ENCODE assay signal across 22 cellular contexts in genomic region chr14:24055971-24056799, GRCh38. TPM values are rescaled to one million over a fixed set of nuclear protein-coding genes. Genes with fewer than 3 reads are reported as not detected.
DNase-seq lines count a peak whose midpoint lies in the region; ATAC-seq, FAIRE-seq and TF ChIP-seq lines count a peak whose summit lies in the region.
"Had no signal": no experiment of that assay in that cellular context is flagged by ENCODE, and none has a peak within 500 bp of the region (broad histone marks: within the 10 kb centered on the region; RNA-seq: fewer than 3 reads in every experiment).

No MANE protein-coding gene starts in this region.

- no peak for DNase-seq in HepG2 (ENCODE audit: low spot score)
- no peak for DNase-seq in right lobe of liver
- peak; percentile 26 for DNase-seq in H7
- no peak for DNase-seq in glutamatergic neuron
- no peak for DNase-seq in stimulated activated effector memory CD8-positive, alpha-beta T cell treated with anti-CD3 and anti-CD28 coated beads, Interleukin-12 subunit alpha, Interleukin-12 subunit beta, amount 100 ng/mL, for 72 hours (ENCODE audit: low spot score in 2 of 2)
- no peak for DNase-seq in amygdala (lab: John Stamatoyannopoulos, UW)
- DNase-seq in activated CD4-positive, alpha-beta T cell treated with anti-CD3 and anti-CD28 coated beads for 48 hours, result no peak
- DNase-seq: CD4-positive, CD25-positive, alpha-beta regulatory T cell; DMS53; EL; HFFc6; MV-4-11; NCI-H1417; NCI-H187; NCI-H345; NCI-H524 treated with DMSO at 0.1 percent for 48 hours had no signal

- no peaks in the 10 kb centered on the region for H3K36me3 ChIP-seq in HepG2 (replicated peaks in 1 of 2; ENCODE audit: control insufficient read depth in 1 of 2, insufficient read depth in 2 of 2, low read length in 2 of 2)
- H3K36me3 ChIP-seq in right lobe of liver, result no peaks in the 10 kb centered on the region
- no peaks in the 10 kb centered on the region; the same call in 1 of the 2 replicates for H3K36me3 ChIP-seq in H7 (replicated peaks; ENCODE audit: control insufficient read depth, insufficient read depth, low read length)

- intact Hi-C loops in HepG2 (cut with micrococcal nuclease; ENCODE audit: unreplicated experiment), result no loop called here
- intact Hi-C loops in right lobe of liver (cut with DNase I), result loop anchor here (5.0 kb wide), 1 partner anchor 36 kb away; the partner anchor contains the start of gene PCK2 (in 2 of the 2)

- H3K9me3 Mint-ChIP-seq in glutamatergic neuron (ENCODE audit: unreplicated experiment), result peaks cover 19% of the 10 kb centered on the region
- H3K9me3 Mint-ChIP-seq in stimulated activated effector memory CD8-positive, alpha-beta T cell treated with anti-CD3 and anti-CD28 coated beads, Interleukin-12 subunit alpha, Interleukin-12 subunit beta, amount 100 ng/mL, for 72 hours, result no peaks in the 10 kb centered on the region
- H3K9me3 Mint-ChIP-seq: CD4-positive, CD25-positive, alpha-beta regulatory T cell; HFFc6 had no signal

- H3K27ac Mint-ChIP-seq in glutamatergic neuron (ENCODE audit: unreplicated experiment), result peak overlapping the region; percentile 55
- peak overlapping the region; percentile 82 for H3K27ac Mint-ChIP-seq in stimulated activated effector memory CD8-positive, alpha-beta T cell treated with anti-CD3 and anti-CD28 coated beads, Interleukin-12 subunit alpha, Interleukin-12 subunit beta, amount 100 ng/mL, for 72 hours
- H3K27ac Mint-ChIP-seq: CD4-positive, CD25-positive, alpha-beta regulatory T cell; HFFc6 had no signal

- H3K4me3 Mint-ChIP-seq in glutamatergic neuron (ENCODE audit: unreplicated experiment), result no peak overlapping the region
- no peak overlapping the region for H3K4me3 Mint-ChIP-seq in stimulated activated effector memory CD8-positive, alpha-beta T cell treated with anti-CD3 and anti-CD28 coated beads, Interleukin-12 subunit alpha, Interleukin-12 subunit beta, amount 100 ng/mL, for 72 hours
- H3K4me3 Mint-ChIP-seq: CD4-positive, CD25-positive, alpha-beta regulatory T cell; HFFc6 had no signal

- H3K27ac ChIP-seq in HepG2 (ENCODE audit: extremely low read length, insufficient read depth, low read length) (no peak overlapping the region), right lobe of liver (no peak overlapping the region)
- H3K27ac ChIP-seq: KMS-11 had no signal

- H4K20me1 ChIP-seq in HepG2 (ENCODE audit: insufficient read depth, low read length), result no peaks in the 10 kb centered on the region

- 14% methylated on average over 10 of the region's 10 CpGs for WGBS in HepG2 (ENCODE audit: low lambda C conversion rate)
- WGBS in right lobe of liver (ENCODE audit: insufficient coverage, low coverage, low lambda C conversion rate, missing lambda C conversion rate), result 65% methylated on average over 4 of the region's 10 CpGs

- no peak overlapping the region for H2AFZ ChIP-seq in HepG2 (ENCODE audit: low read length)

- H3K9me3 ChIP-seq in HepG2 (ENCODE audit: low read length), result no peaks in the 10 kb centered on the region
- no peaks in the 10 kb centered on the region for H3K9me3 ChIP-seq in right lobe of liver

- peaks cover 20 to 67% of the 10 kb centered on the region in 2 experiments for H3K27me3 ChIP-seq in HepG2 (ENCODE audit: control insufficient read depth in 1 of 2, insufficient read depth in 2 of 2, low read length in 2 of 2)
- H3K27me3 ChIP-seq in right lobe of liver, result no peaks in the 10 kb centered on the region
- H3K27me3 ChIP-seq in H7 (ENCODE audit: control insufficient read depth, insufficient read depth, low read length), result peaks cover 3% of the 10 kb centered on the region; the same call in 1 of the 2 replicates

- H3K27me3 Mint-ChIP-seq in glutamatergic neuron (ENCODE audit: unreplicated experiment), result peaks cover 19% of the 10 kb centered on the region

- no peak overlapping the region for H3K4me2 ChIP-seq in HepG2 (ENCODE audit: low read depth, low read length)
- H3K4me2 ChIP-seq: KMS-11 had no signal

- no peak for ATAC-seq in HepG2
- ATAC-seq in right lobe of liver, result no peak
- no peak for ATAC-seq in stimulated activated effector memory CD8-positive, alpha-beta T cell treated with anti-CD3 and anti-CD28 coated beads, Interleukin-12 subunit alpha, Interleukin-12 subunit beta, amount 100 ng/mL, for 72 hours
- ATAC-seq in GM19023 (IDR thresholded peaks at IDR 0.05; ENCODE audit: unreplicated experiment), result no peak

- H3K79me2 ChIP-seq in HepG2 (ENCODE audit: insufficient read depth, low read length), result no peaks in the 10 kb centered on the region

- in situ Hi-C loops in HepG2 (cut with HindIII; ENCODE audit: extremely low pct_ligation_motif_present, low pct_unique_long_range_greater_than_20kb), result loop anchor here (5.0 kb wide), 2 partner anchors 36 to 106 kb away; partner anchors contain the start of genes IRF9 and PCK2

- TF ChIP-seq CTCF in HepG2 (CRISPR knock-in tag; IDR thresholded peaks at IDR 0.05) (no peak), right lobe of liver (IDR thresholded peaks at IDR 0.05) (no peak), glutamatergic neuron (IDR thresholded peaks at IDR 0.05; ENCODE audit: partially characterized antibody, unreplicated experiment) (no peak)

- CTCF ChIA-PET in HepG2 (lab: Yijun Ruan, JAX; ENCODE audit: low intra/inter-chr PET ratio, low total read pairs), result interaction anchor here (4.4 to 5.4 kb wide), 2 partner anchors 34 to 52 kb away, joined by 86 to 109 read pairs; no protein-coding TSS in a partner anchor

- H3K4me1 ChIP-seq in HepG2 (ENCODE audit: insufficient read depth, low read length) (peaks cover 48% of the 10 kb centered on the region), right lobe of liver (peaks cover 0 to 36% (median 9%) of the 10 kb centered on the region in 4 donors)

- TF ChIP-seq EP300 in HepG2 (IDR thresholded peaks at IDR 0.05; ENCODE audit: low read depth in 2 of 2, low read length in 2 of 2), result no peak
- no peak for TF ChIP-seq EP300 in HepG2 (CRISPR knock-in tag; IDR thresholded peaks at IDR 0.05; ENCODE audit: borderline replicate concordance)

- TF ChIP-seq POLR2A in HepG2 (IDR thresholded peaks at IDR 0.05; ENCODE audit: insufficient read depth in 1 of 2, low read depth in 2 of 2, low read length in 2 of 2) (no peak), right lobe of liver (IDR thresholded peaks at IDR 0.05) (no peak)

- no peak for FAIRE-seq in HepG2 (lab: Jason Lieb, UNC)

- no TSS peak for BruUV-seq in HepG2 (replicated peaks; lab: Mats Ljungman, UMichigan)

- no peaks in the 10 kb centered on the region for H3K36me3 Mint-ChIP-seq in glutamatergic neuron (ENCODE audit: unreplicated experiment)
- H3K36me3 Mint-ChIP-seq in stimulated activated effector memory CD8-positive, alpha-beta T cell treated with anti-CD3 and anti-CD28 coated beads, Interleukin-12 subunit alpha, Interleukin-12 subunit beta, amount 100 ng/mL, for 72 hours, result peaks cover 12% of the 10 kb centered on the region
- H3K36me3 Mint-ChIP-seq: CD4-positive, CD25-positive, alpha-beta regulatory T cell had no signal

- H3K4me3 ChIP-seq in HepG2 (replicated peaks in 1 of 3; ENCODE audit: insufficient read depth in 1 of 3, low read depth in 2 of 3, low read length in 3 of 3), result no peak overlapping the region
- H3K4me3 ChIP-seq in right lobe of liver, result no peak overlapping the region
- no peak overlapping the region for H3K4me3 ChIP-seq in H7 (ENCODE audit: insufficient read depth, low read depth, low read length)

- peaks cover 21% of the 10 kb centered on the region for H3K4me1 Mint-ChIP-seq in glutamatergic neuron (ENCODE audit: low read depth, unreplicated experiment)
- H3K4me1 Mint-ChIP-seq in stimulated activated effector memory CD8-positive, alpha-beta T cell treated with anti-CD3 and anti-CD28 coated beads, Interleukin-12 subunit alpha, Interleukin-12 subunit beta, amount 100 ng/mL, for 72 hours, result peaks cover 39% of the 10 kb centered on the region

- POLR2A ChIA-PET in HepG2 (lab: Yijun Ruan, JAX), result interaction anchor here (1.0 to 9.6 kb wide), 7 partner anchors 19 to 187 kb away, joined by 3 to 226 read pairs (median 7); partner anchors contain the start of genes DCAF11, EMC9, NRL and PCK2

- TF ChIP-seq RAD21 in HepG2 (CRISPR knock-in tag; IDR thresholded peaks at IDR 0.05), result no peak

- H3K9ac ChIP-seq in HepG2 (ENCODE audit: insufficient read depth, low read depth, low read length), result no peak overlapping the region
- H3K9ac ChIP-seq: KMS-11 had no signal

RNA-seq across cellular contexts. Expression of gene CARMIL3, which starts 4.4 kb away (rescaled TPM):
- total RNA-seq in HepG2 (2016; rRNA removed; fragmentation: Illumina TruSeq; extraction: Trizol) (0.13 and 0.27 TPM in 2 replicates), right lobe of liver (1 to 10 TPM in 1 of 6 experiments, under 1 TPM in 5; 0.18 to 1.9 (median 0.29) TPM), glutamatergic neuron (ENCODE audit: unreplicated experiment) (108 TPM)
- total RNA-seq in HepG2 (2016; cell fraction: cytosol; rRNA removed; fragmentation: Illumina TruSeq; extraction: Trizol; ENCODE audit: low read depth), result 0.18 TPM in 1 of 2 replicates, not detected in the other
- total RNA-seq in HepG2 (2016; cell fraction: insoluble cytoplasmic fraction; rRNA removed; fragmentation: Illumina TruSeq; extraction: Trizol), result 0.12 and 0.41 TPM in 2 replicates
- 0.03 and 0.15 TPM in 2 replicates for total RNA-seq in HepG2 (2016; cell fraction: membrane; rRNA removed; fragmentation: Illumina TruSeq; extraction: Trizol)
- 0.47 and 0.65 TPM in 2 replicates for total RNA-seq in HepG2 (2016; cell fraction: nucleus; rRNA removed; fragmentation: Illumina TruSeq; extraction: Trizol)
- 0.55 and 0.85 TPM in 2 replicates for polyA plus RNA-seq in HepG2 (2011; rRNA removed)
- polyA plus RNA-seq in HepG2 (2011; cell fraction: cytosol; rRNA removed), result 0.13 and 0.21 TPM in 2 replicates
- 7.7 and 8.1 TPM in 2 replicates for polyA plus RNA-seq in HepG2 (2011; cell fraction: nucleus; rRNA removed)
- polyA plus RNA-seq in HepG2 (2012), result 0.16 and 0.34 TPM in 2 replicates
- polyA plus RNA-seq in HepG2 (2016; cell fraction: cytosol; fragmentation: Illumina TruSeq; extraction: Trizol; ENCODE audit: low read depth), result 0.03 TPM in 2 replicates
- 0.19 and 0.23 TPM in 2 replicates for polyA plus RNA-seq in HepG2 (2016; cell fraction: insoluble cytoplasmic fraction; fragmentation: Illumina TruSeq; extraction: Trizol; ENCODE audit: low read depth)
- 0.05 TPM in 2 replicates for polyA plus RNA-seq in HepG2 (2016; cell fraction: membrane; fragmentation: Illumina TruSeq; extraction: Trizol; ENCODE audit: low read depth)
- polyA plus RNA-seq in HepG2 (2016; cell fraction: nucleus; fragmentation: Illumina TruSeq; extraction: Trizol; ENCODE audit: insufficient read depth, low read depth), result 1.6 and 2.9 TPM in 2 replicates
- 0.14 and 3.1 TPM in 2 replicates for polyA minus RNA-seq in HepG2 (2011; rRNA and poly(A)+ RNA removed; ENCODE audit: low replicate concordance)
- polyA minus RNA-seq in HepG2 (2011; cell fraction: cytosol; rRNA and poly(A)+ RNA removed), result 0.20 and 0.44 TPM in 2 replicates
- 0.77 and 2.9 TPM in 2 replicates for polyA minus RNA-seq in HepG2 (2011; cell fraction: nucleus; rRNA and poly(A)+ RNA removed)
- 2.3 and 6.5 TPM in 2 replicates for total RNA-seq in H7 (2014; rRNA removed; shearing (Covaris generic))
- total RNA-seq: HFFc6 had no signal
- polyA plus RNA-seq: AG04450; CD4-positive, CD25-positive, alpha-beta regulatory T cell had no signal

RNA-seq across cellular contexts. Expression of gene CPNE6, which starts 15.2 kb away (rescaled TPM):
- total RNA-seq in HepG2 (2016; rRNA removed; fragmentation: Illumina TruSeq; extraction: Trizol) (not detected in 2 replicates), right lobe of liver (under 1 TPM in 4 of 6 experiments, not detected in 2; 0.09 to 0.40 (median 0.18) TPM), glutamatergic neuron (ENCODE audit: unreplicated experiment) (0.44 TPM)
- total RNA-seq in HepG2 (2016; cell fraction: cytosol; rRNA removed; fragmentation: Illumina TruSeq; extraction: Trizol; ENCODE audit: low read depth), result not detected in 2 replicates
- not detected in 2 replicates for total RNA-seq in HepG2 (2016; cell fraction: insoluble cytoplasmic fraction; rRNA removed; fragmentation: Illumina TruSeq; extraction: Trizol)
- total RNA-seq in HepG2 (2016; cell fraction: membrane; rRNA removed; fragmentation: Illumina TruSeq; extraction: Trizol), result not detected in 2 replicates
- not detected in 2 replicates for total RNA-seq in HepG2 (2016; cell fraction: nucleus; rRNA removed; fragmentation: Illumina TruSeq; extraction: Trizol)
- 0.03 TPM in 1 of 2 replicates, not detected in the other for polyA plus RNA-seq in HepG2 (2011; rRNA removed)
- not detected in 2 replicates for polyA plus RNA-seq in HepG2 (2011; cell fraction: cytosol; rRNA removed)
- polyA plus RNA-seq in HepG2 (2011; cell fraction: nucleus; rRNA removed), result 0.06 and 0.16 TPM in 2 replicates
- polyA plus RNA-seq in HepG2 (2012), result 0.05 TPM in 1 of 2 replicates, not detected in the other
- polyA plus RNA-seq in HepG2 (2016; cell fraction: cytosol; fragmentation: Illumina TruSeq; extraction: Trizol; ENCODE audit: low read depth), result not detected in 2 replicates
- polyA plus RNA-seq in HepG2 (2016; cell fraction: insoluble cytoplasmic fraction; fragmentation: Illumina TruSeq; extraction: Trizol; ENCODE audit: low read depth), result not detected in 2 replicates
- polyA plus RNA-seq in HepG2 (2016; cell fraction: membrane; fragmentation: Illumina TruSeq; extraction: Trizol; ENCODE audit: low read depth), result not detected in 2 replicates
- polyA plus RNA-seq in HepG2 (2016; cell fraction: nucleus; fragmentation: Illumina TruSeq; extraction: Trizol; ENCODE audit: insufficient read depth, low read depth), result not detected in 2 replicates
- polyA minus RNA-seq in HepG2 (2011; rRNA and poly(A)+ RNA removed; ENCODE audit: low replicate concordance), result 0.16 TPM in 1 of 2 replicates, not detected in the other
- polyA minus RNA-seq in HepG2 (2011; cell fraction: cytosol; rRNA and poly(A)+ RNA removed), result not detected in 2 replicates
- not detected in 2 replicates for polyA minus RNA-seq in HepG2 (2011; cell fraction: nucleus; rRNA and poly(A)+ RNA removed)
- total RNA-seq in H7 (2014; rRNA removed; shearing (Covaris generic)), result 0.04 TPM in 1 of 2 replicates, not detected in the other
- total RNA-seq: CD4-positive, CD25-positive, alpha-beta regulatory T cell; H4; HFFc6; HT-29; RPMI7951 had no signal
- polyA plus RNA-seq: AG04450; CD4-positive, CD25-positive, alpha-beta regulatory T cell had no signal

RNA-seq across cellular contexts. Expression of gene PCK2, which starts 37.9 kb away (rescaled TPM):
- total RNA-seq in HepG2 (2016; rRNA removed; fragmentation: Illumina TruSeq; extraction: Trizol) (118 and 129 TPM in 2 replicates), right lobe of liver (100 to 1,000 TPM; 124 to 615 (median 240) TPM), glutamatergic neuron (ENCODE audit: unreplicated experiment) (99.9 TPM)
- total RNA-seq in HepG2 (2016; cell fraction: cytosol; rRNA removed; fragmentation: Illumina TruSeq; extraction: Trizol; ENCODE audit: low read depth), result 29.7 and 32.7 TPM in 2 replicates
- 112 and 129 TPM in 2 replicates for total RNA-seq in HepG2 (2016; cell fraction: insoluble cytoplasmic fraction; rRNA removed; fragmentation: Illumina TruSeq; extraction: Trizol)
- 38.2 and 39.1 TPM in 2 replicates for total RNA-seq in HepG2 (2016; cell fraction: membrane; rRNA removed; fragmentation: Illumina TruSeq; extraction: Trizol)
- 96.7 and 121 TPM in 2 replicates for total RNA-seq in HepG2 (2016; cell fraction: nucleus; rRNA removed; fragmentation: Illumina TruSeq; extraction: Trizol)
- 272 and 316 TPM in 2 replicates for polyA plus RNA-seq in HepG2 (2011; rRNA removed)
- 238 and 309 TPM in 2 replicates for polyA plus RNA-seq in HepG2 (2011; cell fraction: cytosol; rRNA removed)
- polyA plus RNA-seq in HepG2 (2011; cell fraction: nucleus; rRNA removed), result 309 TPM in 2 replicates
- 216 and 286 TPM in 2 replicates for polyA plus RNA-seq in HepG2 (2012)
- polyA plus RNA-seq in HepG2 (2016; cell fraction: cytosol; fragmentation: Illumina TruSeq; extraction: Trizol; ENCODE audit: low read depth), result 19.2 and 20.8 TPM in 2 replicates
- 122 and 140 TPM in 2 replicates for polyA plus RNA-seq in HepG2 (2016; cell fraction: insoluble cytoplasmic fraction; fragmentation: Illumina TruSeq; extraction: Trizol; ENCODE audit: low read depth)
- 27.1 and 31.0 TPM in 2 replicates for polyA plus RNA-seq in HepG2 (2016; cell fraction: membrane; fragmentation: Illumina TruSeq; extraction: Trizol; ENCODE audit: low read depth)
- polyA plus RNA-seq in HepG2 (2016; cell fraction: nucleus; fragmentation: Illumina TruSeq; extraction: Trizol; ENCODE audit: insufficient read depth, low read depth), result 172 and 175 TPM in 2 replicates
- 87.1 and 691 TPM in 2 replicates for polyA minus RNA-seq in HepG2 (2011; rRNA and poly(A)+ RNA removed; ENCODE audit: low replicate concordance)
- polyA minus RNA-seq in HepG2 (2011; cell fraction: cytosol; rRNA and poly(A)+ RNA removed), result 204 and 209 TPM in 2 replicates
- 128 and 158 TPM in 2 replicates for polyA minus RNA-seq in HepG2 (2011; cell fraction: nucleus; rRNA and poly(A)+ RNA removed)
- total RNA-seq in H7 (2014; rRNA removed; shearing (Covaris generic)), result 73.7 and 80.1 TPM in 2 replicates

RNA-seq across cellular contexts. Expression of gene DCAF11, which starts 58.4 kb away (rescaled TPM):
- total RNA-seq in HepG2 (2016; rRNA removed; fragmentation: Illumina TruSeq; extraction: Trizol) (257 and 342 TPM in 2 replicates), right lobe of liver (100 to 1,000 TPM in 3 of 6 experiments, 10 to 100 TPM in 3; 65.9 to 180 (median 103) TPM), glutamatergic neuron (ENCODE audit: unreplicated experiment) (54.1 TPM)
- total RNA-seq in HepG2 (2016; cell fraction: cytosol; rRNA removed; fragmentation: Illumina TruSeq; extraction: Trizol; ENCODE audit: low read depth), result 34.1 and 39.6 TPM in 2 replicates
- total RNA-seq in HepG2 (2016; cell fraction: insoluble cytoplasmic fraction; rRNA removed; fragmentation: Illumina TruSeq; extraction: Trizol), result 258 and 327 TPM in 2 replicates
- 160 and 166 TPM in 2 replicates for total RNA-seq in HepG2 (2016; cell fraction: membrane; rRNA removed; fragmentation: Illumina TruSeq; extraction: Trizol)
- 174 and 191 TPM in 2 replicates for total RNA-seq in HepG2 (2016; cell fraction: nucleus; rRNA removed; fragmentation: Illumina TruSeq; extraction: Trizol)
- polyA plus RNA-seq in HepG2 (2011; rRNA removed), result 150 and 176 TPM in 2 replicates
- polyA plus RNA-seq in HepG2 (2011; cell fraction: cytosol; rRNA removed), result 134 and 153 TPM in 2 replicates
- polyA plus RNA-seq in HepG2 (2011; cell fraction: nucleus; rRNA removed), result 221 and 233 TPM in 2 replicates
- polyA plus RNA-seq in HepG2 (2012), result 123 and 142 TPM in 2 replicates
- polyA plus RNA-seq in HepG2 (2016; cell fraction: cytosol; fragmentation: Illumina TruSeq; extraction: Trizol; ENCODE audit: low read depth), result 37.7 and 39.7 TPM in 2 replicates
- polyA plus RNA-seq in HepG2 (2016; cell fraction: insoluble cytoplasmic fraction; fragmentation: Illumina TruSeq; extraction: Trizol; ENCODE audit: low read depth), result 251 and 268 TPM in 2 replicates
- polyA plus RNA-seq in HepG2 (2016; cell fraction: membrane; fragmentation: Illumina TruSeq; extraction: Trizol; ENCODE audit: low read depth), result 114 and 116 TPM in 2 replicates
- polyA plus RNA-seq in HepG2 (2016; cell fraction: nucleus; fragmentation: Illumina TruSeq; extraction: Trizol; ENCODE audit: insufficient read depth, low read depth), result 253 and 275 TPM in 2 replicates
- polyA minus RNA-seq in HepG2 (2011; rRNA and poly(A)+ RNA removed; ENCODE audit: low replicate concordance), result 74.6 and 273 TPM in 2 replicates
- 98.7 and 103 TPM in 2 replicates for polyA minus RNA-seq in HepG2 (2011; cell fraction: cytosol; rRNA and poly(A)+ RNA removed)
- polyA minus RNA-seq in HepG2 (2011; cell fraction: nucleus; rRNA and poly(A)+ RNA removed), result 146 and 181 TPM in 2 replicates
- 70.4 and 90.1 TPM in 2 replicates for total RNA-seq in H7 (2014; rRNA removed; shearing (Covaris generic))

RNA-seq across cellular contexts. Expression of gene NRL, which starts 58.6 kb away (rescaled TPM):
- total RNA-seq in HepG2 (2016; rRNA removed; fragmentation: Illumina TruSeq; extraction: Trizol), result 4.7 and 5.2 TPM in 2 replicates
- 6.6 and 7.1 TPM in 2 replicates for total RNA-seq in HepG2 (2016; cell fraction: cytosol; rRNA removed; fragmentation: Illumina TruSeq; extraction: Trizol; ENCODE audit: low read depth)
- 4.7 and 5.6 TPM in 2 replicates for total RNA-seq in HepG2 (2016; cell fraction: insoluble cytoplasmic fraction; rRNA removed; fragmentation: Illumina TruSeq; extraction: Trizol)
- 9.2 and 10.6 TPM in 2 replicates for total RNA-seq in HepG2 (2016; cell fraction: membrane; rRNA removed; fragmentation: Illumina TruSeq; extraction: Trizol)
- total RNA-seq in HepG2 (2016; cell fraction: nucleus; rRNA removed; fragmentation: Illumina TruSeq; extraction: Trizol), result 3.4 and 5.1 TPM in 2 replicates
- 2.5 and 3.4 TPM in 2 replicates for polyA plus RNA-seq in HepG2 (2011; rRNA removed)
- 2.9 and 5.2 TPM in 2 replicates for polyA plus RNA-seq in HepG2 (2011; cell fraction: cytosol; rRNA removed)
- 3.5 and 3.9 TPM in 2 replicates for polyA plus RNA-seq in HepG2 (2011; cell fraction: nucleus; rRNA removed)
- 2.2 and 2.5 TPM in 2 replicates for polyA plus RNA-seq in HepG2 (2012)
- polyA plus RNA-seq in HepG2 (2016; cell fraction: cytosol; fragmentation: Illumina TruSeq; extraction: Trizol; ENCODE audit: low read depth), result 3.4 and 5.1 TPM in 2 replicates
- 4.5 and 4.7 TPM in 2 replicates for polyA plus RNA-seq in HepG2 (2016; cell fraction: insoluble cytoplasmic fraction; fragmentation: Illumina TruSeq; extraction: Trizol; ENCODE audit: low read depth)
- 6.1 and 7.7 TPM in 2 replicates for polyA plus RNA-seq in HepG2 (2016; cell fraction: membrane; fragmentation: Illumina TruSeq; extraction: Trizol; ENCODE audit: low read depth)
- 3.5 and 4.8 TPM in 2 replicates for polyA plus RNA-seq in HepG2 (2016; cell fraction: nucleus; fragmentation: Illumina TruSeq; extraction: Trizol; ENCODE audit: insufficient read depth, low read depth)
- polyA minus RNA-seq in HepG2 (2011; rRNA and poly(A)+ RNA removed; ENCODE audit: low replicate concordance), result 0.58 and 9.0 TPM in 2 replicates
- 3.0 and 3.9 TPM in 2 replicates for polyA minus RNA-seq in HepG2 (2011; cell fraction: cytosol; rRNA and poly(A)+ RNA removed)
- 6.1 and 6.6 TPM in 2 replicates for polyA minus RNA-seq in HepG2 (2011; cell fraction: nucleus; rRNA and poly(A)+ RNA removed)
- 1 to 10 TPM; 1.4 to 2.9 (median 2.1) TPM for total RNA-seq in right lobe of liver
- total RNA-seq in H7 (2014; rRNA removed; shearing (Covaris generic)), result 0.87 and 2.1 TPM in 2 replicates
- total RNA-seq in glutamatergic neuron (ENCODE audit: unreplicated experiment), result 3.7 TPM

Comparison
In these comparisons a context has a peak if more than half of its experiments do, and no peak if none do; other contexts are left out.
1. RNA of gene CARMIL3, which starts 4.4 kb away (total RNA-seq): 108 TPM in glutamatergic neuron (single experiment); 2.3 to 6.5 TPM in H7, 0.18 to 1.9 TPM in right lobe of liver and 0.03 to 0.65 TPM in HepG2; every median in the first group is over 10 times any median in the second.